17 cellular contexts compared by ENCODE assay signal in the genomic region with DNA sequence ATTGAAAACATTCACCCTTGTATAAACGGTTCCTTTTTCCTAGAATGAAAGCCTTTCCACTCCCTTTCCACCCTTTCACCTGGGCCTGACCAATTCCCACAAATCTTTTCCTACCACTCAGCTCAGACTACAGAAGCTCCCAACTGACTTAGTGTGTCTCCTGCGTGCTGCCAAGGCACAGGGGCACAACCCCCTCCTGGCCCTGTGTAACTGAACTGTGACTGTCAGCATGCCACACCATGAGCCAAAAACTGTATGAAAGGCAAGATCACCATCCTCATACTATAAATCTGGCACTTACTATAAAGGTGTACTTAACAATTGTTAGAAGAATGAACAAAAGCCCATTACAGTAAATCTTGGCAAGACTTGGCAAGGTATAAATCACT. TPM values are rescaled to one million over a fixed set of nuclear protein-coding genes. Genes with fewer than 3 reads are reported as not detected.
A peak's percentile ranks its signal among the peaks of the same experiment; 100 is the strongest.
DNase-seq lines count a peak whose midpoint lies in the region; ATAC-seq and TF ChIP-seq lines count a peak whose summit lies in the region.
"Had no signal": no experiment of that assay in that cellular context is flagged by ENCODE, and none has a peak within 500 bp of the region (broad histone marks: within the 10 kb centered on the region; RNA-seq: fewer than 3 reads in every experiment).

No MANE protein-coding gene starts in this region.

- peak overlapping the region; percentile 16 for H3K27ac ChIP-seq in mesodermal cell (ENCODE audit: low read depth, low read length, severe bottlenecking)
- H3K27ac ChIP-seq: tibial nerve had no signal

- 100% methylated on average over 1 to 2 of the region's 2 CpGs for WGBS in mesodermal cell (ENCODE audit: insufficient coverage in 2 of 2), 2 experiments

- no peaks in the 10 kb centered on the region for H3K9me3 Mint-ChIP-seq in CD14-positive monocyte
- no peaks in the 10 kb centered on the region for H3K9me3 Mint-ChIP-seq in HFFc6
- H3K9me3 Mint-ChIP-seq in dendritic cell treated with granulocyte-macrophage colony-stimulating factor and Interleukin-4, amounts not matched to agents 40 ng/mL and 50 ng/mL, for 4 days: no peaks in the 10 kb centered on the region

- intact Hi-C loops in CD14-positive monocyte (cut with micrococcal nuclease): no loop called here
- intact Hi-C loops in dendritic cell treated with granulocyte-macrophage colony-stimulating factor and Interleukin-4, amounts not matched to agents 40 ng/mL and 50 ng/mL, for 4 days (cut with micrococcal nuclease): loop anchor here (5.0 kb wide), 1 partner anchor 36 kb away; no protein-coding TSS in a partner anchor

- H3K27me3 Mint-ChIP-seq in CD14-positive monocyte (ENCODE audit: low read depth in 3 of 3): no peaks in the 10 kb centered on the region
- H3K27me3 Mint-ChIP-seq in HFFc6 (ENCODE audit: insufficient read depth): no peaks in the 10 kb centered on the region
- H3K27me3 Mint-ChIP-seq in dendritic cell treated with granulocyte-macrophage colony-stimulating factor and Interleukin-4, amounts not matched to agents 40 ng/mL and 50 ng/mL, for 4 days: no peaks in the 10 kb centered on the region

- no peak overlapping the region for H3K4me3 ChIP-seq in mesodermal cell (ENCODE audit: extremely low read depth, insufficient read depth, low read length, poor library complexity, severe bottlenecking)
- H3K4me3 ChIP-seq: tibial nerve had no signal

- H3K4me3 Mint-ChIP-seq in CD14-positive monocyte (no peak overlapping the region), HFFc6 (no peak overlapping the region)
- H3K4me3 Mint-ChIP-seq in dendritic cell treated with granulocyte-macrophage colony-stimulating factor and Interleukin-4, amounts not matched to agents 40 ng/mL and 50 ng/mL, for 4 days: no peak overlapping the region

- H3K9me3 ChIP-seq in mesodermal cell (ENCODE audit: control insufficient read depth, low read length): no peaks in the 10 kb centered on the region
- H3K9me3 ChIP-seq: tibial nerve had no signal

- DNase-seq in CD14-positive monocyte (ENCODE audit: low spot score): no peak
- no peak for DNase-seq in HFFc6
- DNase-seq in amniotic stem cell (lab: John Stamatoyannopoulos, UW): no peak
- no peak for DNase-seq in RKO (ENCODE audit: low spot score)
- DNase-seq: activated CD4-positive, alpha-beta T cell treated with anti-CD3 and anti-CD28 coated beads, Interleukin-2, amount 50 U/mL, for 4 hours; DMS53; H7; kidney glomerular epithelial cell; NCI-H1694; NCI-H2227 treated with DMSO at 0.1 percent for 48 hours; nucleus accumbens; SHP77 treated with DMSO at 0.1 percent for 48 hours; T1000 had no signal

- H3K27ac Mint-ChIP-seq in CD14-positive monocyte: peak overlapping the region in 5 of 7 donors; percentile 13 to 82 (median 47)
- peak overlapping the region; percentile 55 for H3K27ac Mint-ChIP-seq in HFFc6
- peak overlapping the region; percentile 21 for H3K27ac Mint-ChIP-seq in dendritic cell treated with granulocyte-macrophage colony-stimulating factor and Interleukin-4, amounts not matched to agents 40 ng/mL and 50 ng/mL, for 4 days

- H3K36me3 ChIP-seq in mesodermal cell (ENCODE audit: control insufficient read depth, insufficient read depth, low read length): peaks cover 75% of the 10 kb centered on the region

- no peak for TF ChIP-seq CTCF in CD14-positive monocyte (IDR thresholded peaks at IDR 0.05)
- TF ChIP-seq CTCF in HFFc6 (IDR thresholded peaks at IDR 0.05): no peak

- H3K4me1 Mint-ChIP-seq in CD14-positive monocyte: peaks cover 12% of the 10 kb centered on the region
- peaks cover 25% of the 10 kb centered on the region for H3K4me1 Mint-ChIP-seq in HFFc6 (ENCODE audit: low read depth)
- H3K4me1 Mint-ChIP-seq in dendritic cell treated with granulocyte-macrophage colony-stimulating factor and Interleukin-4, amounts not matched to agents 40 ng/mL and 50 ng/mL, for 4 days (ENCODE audit: low read depth): peaks cover 19% of the 10 kb centered on the region

- no peaks in the 10 kb centered on the region for H3K4me1 ChIP-seq in mesodermal cell (ENCODE audit: control insufficient read depth, insufficient read depth, low read length, poor library complexity, severe bottlenecking)
- H3K4me1 ChIP-seq: tibial nerve had no signal

- H3K36me3 Mint-ChIP-seq in CD14-positive monocyte (peaks cover 81 to 93% of the 10 kb centered on the region in 2 donors), HFFc6 (ENCODE audit: low read depth) (peaks cover 37% of the 10 kb centered on the region)
- H3K36me3 Mint-ChIP-seq in dendritic cell treated with granulocyte-macrophage colony-stimulating factor and Interleukin-4, amounts not matched to agents 40 ng/mL and 50 ng/mL, for 4 days (ENCODE audit: low read depth): peaks cover 98% of the 10 kb centered on the region

- no peak for ATAC-seq in HG03139 (IDR thresholded peaks at IDR 0.05; ENCODE audit: unreplicated experiment)

RNA-seq across cellular contexts. Expression of gene NOL8, which starts 11.5 kb away (rescaled TPM):
- polyA plus RNA-seq in CD14-positive monocyte: 1 to 10 TPM; 2.9 to 8.8 TPM
- 10 to 100 TPM; 24.3 to 33.5 (median 27.7) TPM for total RNA-seq in HFFc6 (2021; fragmentation: NEBNext Ultra II Directional; extraction: Animal tissue kit (Norgen Biotek cat#: 25700))
- 18.8 TPM for polyA plus RNA-seq in mesodermal cell (2013, experiment 1 of 2)
- 23.0 TPM for polyA plus RNA-seq in mesodermal cell (2013, experiment 2 of 2)

RNA-seq across cellular contexts. Expression of gene CENPP, which starts 12.1 kb away (rescaled TPM):
- polyA plus RNA-seq in CD14-positive monocyte: 1 to 10 TPM in 1 of 2 donors, under 1 TPM in 1; 0.50 to 1.1 TPM
- 1 to 10 TPM; 3.0 to 7.0 (median 6.0) TPM for total RNA-seq in HFFc6 (2021; fragmentation: NEBNext Ultra II Directional; extraction: Animal tissue kit (Norgen Biotek cat#: 25700))
- polyA plus RNA-seq in mesodermal cell (2013, experiment 1 of 2): 11.4 TPM
- polyA plus RNA-seq in mesodermal cell (2013, experiment 2 of 2): 14.7 TPM

RNA-seq across cellular contexts. Expression of gene IARS1, which starts 20.1 kb away (rescaled TPM):
- polyA plus RNA-seq in CD14-positive monocyte: 10 to 100 TPM; 22.8 to 24.2 TPM
- total RNA-seq in HFFc6 (2021; fragmentation: NEBNext Ultra II Directional; extraction: Animal tissue kit (Norgen Biotek cat#: 25700)): 100 to 1,000 TPM; 155 to 179 (median 171) TPM
- polyA plus RNA-seq in mesodermal cell (2013, experiment 1 of 2): 144 TPM
- 143 TPM for polyA plus RNA-seq in mesodermal cell (2013, experiment 2 of 2)
